ENCODE assay signal across 18 cellular contexts in genomic region chr6:111586554-111586953, GRCh38. TPM values are rescaled to one million over a fixed set of nuclear protein-coding genes. Genes with fewer than 3 reads are reported as not detected.
DNase-seq lines count a peak whose midpoint lies in the region; ATAC-seq, FAIRE-seq and TF ChIP-seq lines count a peak whose summit lies in the region.
"Had no signal": no experiment of that assay in that cellular context is flagged by ENCODE, and none has a peak within 500 bp of the region (broad histone marks: within the 10 kb centered on the region; RNA-seq: fewer than 3 reads in every experiment).

No MANE protein-coding gene starts in this region.

- H4K5ac ChIP-seq in IMR-90 (ENCODE audit: low read depth, low read length), result peak overlapping the region; percentile 34; the same call in 1 of the 2 replicates

- H3K9ac ChIP-seq in IMR-90 (ENCODE audit: low read depth, low read length), result no peak overlapping the region
- H3K9ac ChIP-seq in fibroblast of lung (ENCODE audit: insufficient read depth, low read length), result no peak overlapping the region
- H3K9ac ChIP-seq: neural progenitor cell had no signal

- peak overlapping the region in 1 of 2 experiments; percentile 71; a peak in 2 of 4 replicates for H4K8ac ChIP-seq in IMR-90 (ENCODE audit: low read depth in 2 of 2, low read length in 2 of 2)

- H2BK15ac ChIP-seq in IMR-90 (ENCODE audit: low read depth, low read length), result no peak overlapping the region

- H3K18ac ChIP-seq in IMR-90 (ENCODE audit: low read depth, low read length), result peak overlapping the region; percentile 62

- H3K4me1 ChIP-seq in IMR-90 (ENCODE audit: control insufficient read depth, insufficient read depth, low read length), result peaks cover 26% of the 10 kb centered on the region
- peaks cover 25% of the 10 kb centered on the region for H3K4me1 ChIP-seq in fibroblast of lung (ENCODE audit: control insufficient read depth, extremely low read depth, insufficient read depth, low read length)
- H3K4me1 ChIP-seq: neural progenitor cell had no signal

- TF ChIP-seq RAD21 in IMR-90 (IDR thresholded peaks at IDR 0.05; ENCODE audit: low read length), result no peak

- no peak overlapping the region for H3K27ac Mint-ChIP-seq in CD4-positive, alpha-beta T cell
- H3K27ac Mint-ChIP-seq: memory B cell, neural progenitor cell had no signal

- H2BK120ac ChIP-seq in IMR-90 (ENCODE audit: low read depth, low read length), result peak overlapping the region; percentile 57; the same call in 1 of the 2 replicates

- H3K79me2 ChIP-seq in fibroblast of lung (ENCODE audit: control insufficient read depth, insufficient read depth, low read length), result peaks cover 20% of the 10 kb centered on the region

- H4K91ac ChIP-seq in IMR-90 (ENCODE audit: insufficient read depth, low read depth, low read length), result no peak overlapping the region

- in situ Hi-C loops in IMR-90 (cut with MboI; ENCODE audit: low sequenced_read_pairs), result no loop called here

- no CpG with 5 or more reads among the region's 2 CpGs for WGBS in IMR-90 (ENCODE audit: extremely low coverage in 2 of 2, insufficient read length in 1 of 2), 2 experiments

- DNase-seq in CD4-positive, alpha-beta T cell, result no peak
- no peak for DNase-seq in IMR-90
- peak; percentile 83 for DNase-seq in NCI-H748 (lab: John Stamatoyannopoulos, UW; ENCODE audit: unreplicated experiment)
- DNase-seq in fibroblast of lung (ENCODE audit: low read depth in 2 of 2), result no peak
- DNase-seq in H4 (ENCODE audit: low spot score), result no peak
- no peak for DNase-seq in DMS114 treated with DMSO at 0.1 percent for 48 hours (lab: John Stamatoyannopoulos, UW; ENCODE audit: unreplicated experiment)
- no peak for DNase-seq in RCC 7860 (ENCODE audit: low spot score)
- no peak for DNase-seq in UCSD-AML1 (lab: John Stamatoyannopoulos, UW; ENCODE audit: unreplicated experiment)
- DNase-seq: activated CD4-positive, alpha-beta T cell treated with anti-CD3 and anti-CD28 coated beads for 48 hours; activated T-cell treated with anti-CD3 and anti-CD28 coated beads, Interleukin-2, amount 50 U/mL, for 4 hours; H7; SHP77; stimulated activated CD4-positive, alpha-beta T cell treated with anti-CD3 and anti-CD28 coated beads, Interleukin-1b, Interleukin-23, amount 100 ng/mL, for 48 hours had no signal

- H3K9me1 ChIP-seq in IMR-90 (ENCODE audit: insufficient read depth, low read length), result peaks cover 25% of the 10 kb centered on the region

- H2AFZ ChIP-seq in IMR-90 (replicated peaks; ENCODE audit: low read length, poor library complexity) (no peak overlapping the region), fibroblast of lung (ENCODE audit: low read length) (no peak overlapping the region)
- H2AFZ ChIP-seq: neural progenitor cell had no signal

- H2AK5ac ChIP-seq in IMR-90 (ENCODE audit: low read depth, low read length), result no peak overlapping the region; the same call in 1 of the 2 replicates

- intact Hi-C loops in CD4-positive, alpha-beta T cell (cut with DNase I, micrococcal nuclease), result no loop called here
- intact Hi-C loops in IMR-90 (cut with micrococcal nuclease), result loop anchor here (5.0 kb wide), 1 partner anchor 529 kb away; no protein-coding TSS in a partner anchor

- H2BK20ac ChIP-seq in IMR-90 (ENCODE audit: low read depth, low read length), result peak overlapping the region; percentile 38; the same call in 1 of the 2 replicates

- H3K27me3 Mint-ChIP-seq in CD4-positive, alpha-beta T cell, result no peaks in the 10 kb centered on the region
- H3K27me3 Mint-ChIP-seq: memory B cell had no signal

- peak overlapping the region; percentile 63; the same call in 1 of the 2 replicates for H3K4ac ChIP-seq in IMR-90 (ENCODE audit: low read depth, low read length)

- H3K23ac ChIP-seq in IMR-90 (ENCODE audit: low read depth, low read length), result peak overlapping the region; percentile 12; the same call in 1 of the 2 replicates

- no peak overlapping the region for H3K27ac ChIP-seq in CD4-positive, alpha-beta T cell (ENCODE audit: low read depth, low read length)
- peak overlapping the region; percentile 93; the same call in 1 of the 2 replicates for H3K27ac ChIP-seq in IMR-90 (ENCODE audit: insufficient read depth, low read length)
- peak overlapping the region; percentile 46 for H3K27ac ChIP-seq in fibroblast of lung (ENCODE audit: insufficient read depth, low read length)
- H3K27ac ChIP-seq: neural progenitor cell, tibial nerve had no signal

- TF ChIP-seq CTCF in CD4-positive, alpha-beta T cell (IDR thresholded peaks at IDR 0.05), result no peak
- TF ChIP-seq CTCF in IMR-90 (conservative IDR thresholded peaks at IDR 0.05; ENCODE audit: low read depth, low read length), result no peak
- no peak for TF ChIP-seq CTCF in fibroblast of lung (conservative IDR thresholded peaks at IDR 0.05 in 1 of 2, IDR thresholded peaks at IDR 0.05 in 1 of 2; ENCODE audit: low read depth in 1 of 2, low read length in 2 of 2)

- H3K9me3 ChIP-seq in CD4-positive, alpha-beta T cell (ENCODE audit: control insufficient read depth, low read length), result no peaks in the 10 kb centered on the region
- H3K9me3 ChIP-seq in IMR-90 (ENCODE audit: control insufficient read depth, insufficient read depth, low read length) (no peaks in the 10 kb centered on the region), fibroblast of lung (ENCODE audit: control insufficient read depth, insufficient read depth, low read depth, low read length) (no peaks in the 10 kb centered on the region)
- H3K9me3 ChIP-seq: gastroesophageal sphincter, right atrium auricular region, tibial nerve had no signal

- H3K36me3 ChIP-seq in IMR-90 (ENCODE audit: control insufficient read depth, insufficient read depth, low read length) (no peaks in the 10 kb centered on the region), fibroblast of lung (ENCODE audit: control insufficient read depth, insufficient read depth, low read length) (peaks cover 1% of the 10 kb centered on the region)
- H3K36me3 ChIP-seq: gastroesophageal sphincter, neural progenitor cell, right atrium auricular region, tibial nerve had no signal

- H3K4me3 ChIP-seq in IMR-90 (ENCODE audit: insufficient read depth, low read depth, low read length), result no peak overlapping the region
- no peak overlapping the region for H3K4me3 ChIP-seq in fibroblast of lung (replicated peaks in 1 of 4; ENCODE audit: control extremely low read depth in 1 of 4, insufficient read depth in 1 of 4, low read depth in 3 of 4, low read length in 4 of 4)
- H3K4me3 ChIP-seq: gastroesophageal sphincter, neural progenitor cell, right atrium auricular region, tibial nerve had no signal

- FAIRE-seq in RCC 7860 (lab: Jason Lieb, UNC), result no peak

- ATAC-seq in CD4-positive, alpha-beta T cell (ENCODE audit: poor library complexity), result peak; percentile 76
- ATAC-seq in IMR-90 (ENCODE audit: low read depth), result no peak
- ATAC-seq: activated T-cell treated with anti-CD3 and anti-CD28 coated beads, Interleukin-2, amount 50 U/mL, for 4 hours had no signal

- no TSS peak for BruUV-seq in IMR-90 (replicated peaks; lab: Mats Ljungman, UMichigan)

- no peak for TF ChIP-seq POLR2A in IMR-90 (IDR thresholded peaks at IDR 0.05; ENCODE audit: low read depth, low read length)

- peaks cover 66% of the 10 kb centered on the region for H3K4me1 Mint-ChIP-seq in CD4-positive, alpha-beta T cell (ENCODE audit: low read depth)

- no peaks in the 10 kb centered on the region for H3K9me3 Mint-ChIP-seq in CD4-positive, alpha-beta T cell
- H3K9me3 Mint-ChIP-seq: activated T-cell treated with anti-CD3 and anti-CD28 coated beads, Interleukin-2, amount 50 U/mL, for 4 hours; memory B cell; neural progenitor cell had no signal

- peak overlapping the region; percentile 97 for H2BK5ac ChIP-seq in IMR-90 (ENCODE audit: low read depth, low read length, poor library complexity, severe bottlenecking)

- no peak overlapping the region for H3K56ac ChIP-seq in IMR-90 (ENCODE audit: extremely low read depth, insufficient read depth, low read length)

- H3K79me1 ChIP-seq in IMR-90 (ENCODE audit: low read depth in 1 of 2, low read length in 2 of 2), result peaks cover 21 to 73% of the 10 kb centered on the region in 2 experiments

- H3K36me3 Mint-ChIP-seq in CD4-positive, alpha-beta T cell (ENCODE audit: low read depth), result peaks cover 39% of the 10 kb centered on the region
- H3K36me3 Mint-ChIP-seq: neural progenitor cell had no signal

- no peak overlapping the region for H3K4me3 Mint-ChIP-seq in CD4-positive, alpha-beta T cell
- H3K4me3 Mint-ChIP-seq: activated T-cell treated with anti-CD3 and anti-CD28 coated beads, Interleukin-2, amount 50 U/mL, for 4 hours; memory B cell; neural progenitor cell had no signal

- dilution Hi-C loops in IMR-90 (cut with HindIII; ENCODE audit: low sequenced_read_pairs, unreplicated experiment), result no loop called here

- CTCF ChIA-PET in CD4-positive, alpha-beta T cell (lab: Charles Lee), result interaction anchor here (1.4 kb wide), 1 partner anchor 19 kb away, joined by 3 read pairs; no protein-coding TSS in a partner anchor
- CTCF ChIA-PET in IMR-90 (lab: Yijun Ruan, JAX), result no interaction called here

- no peaks in the 10 kb centered on the region for H3K27me3 ChIP-seq in CD4-positive, alpha-beta T cell (ENCODE audit: control insufficient read depth, insufficient read depth, low read length)
- H3K27me3 ChIP-seq in IMR-90 (ENCODE audit: control insufficient read depth, insufficient read depth, low read length), result no peaks in the 10 kb centered on the region
- no peaks in the 10 kb centered on the region for H3K27me3 ChIP-seq in fibroblast of lung (ENCODE audit: control insufficient read depth, insufficient read depth, low read length)
- H3K27me3 ChIP-seq: gastroesophageal sphincter, neural progenitor cell, right atrium auricular region, tibial nerve had no signal

- no peak overlapping the region for H3K4me2 ChIP-seq in IMR-90 (ENCODE audit: low read depth, low read length)
- H3K4me2 ChIP-seq in fibroblast of lung (ENCODE audit: extremely low read depth, insufficient read depth, low read length), result no peak overlapping the region
- H3K4me2 ChIP-seq: neural progenitor cell had no signal

- H4K20me1 ChIP-seq in IMR-90 (ENCODE audit: insufficient read depth, low read length) (no peaks in the 10 kb centered on the region), fibroblast of lung (ENCODE audit: control insufficient read depth, extremely low read depth, insufficient read depth, low read length) (no peaks in the 10 kb centered on the region)

- H3K14ac ChIP-seq in IMR-90 (replicated peaks; ENCODE audit: low read depth, low read length), result peak overlapping the region; percentile 24; the same call in 1 of the 2 replicates

- POLR2A ChIA-PET in CD4-positive, alpha-beta T cell (lab: Charles Lee), result interaction anchor here (0.7 to 1.3 kb wide), 3 partner anchors 19 to 103 kb away, joined by 3 to 8 read pairs (median 3); partner anchors contain the start of gene TRAF3IP2
- POLR2A ChIA-PET in IMR-90 (lab: Charles Lee; ENCODE audit: unreplicated experiment), result no interaction called here

- H2AK9ac ChIP-seq in IMR-90 (replicated peaks; ENCODE audit: low read depth, low read length, poor library complexity), result no peak overlapping the region

RNA-seq across cellular contexts. Expression of gene TRAF3IP2, which starts 19.1 kb away (rescaled TPM):
- 10 to 100 TPM; 23.6 to 24.8 TPM for total RNA-seq in CD4-positive, alpha-beta T cell
- total RNA-seq in IMR-90 (2012; rRNA removed) (11.7 and 15.2 TPM in 2 replicates), fibroblast of lung (15.2 and 37.0 TPM in 2 replicates)
- polyA plus RNA-seq in IMR-90 (2012; rRNA removed) (12.8 and 14.9 TPM in 2 replicates), fibroblast of lung (21.6 and 26.9 TPM in 2 replicates)
- 12.6 and 14.2 TPM in 2 replicates for polyA plus RNA-seq in IMR-90 (2012; cell fraction: cytosol; rRNA removed)
- polyA plus RNA-seq in IMR-90 (2012; cell fraction: nucleus; rRNA removed; ENCODE audit: low replicate concordance), result 8.7 and 9.4 TPM in 2 replicates
- polyA plus RNA-seq in fibroblast of lung (2012), result 22.1 and 22.2 TPM in 2 replicates
- polyA minus RNA-seq in fibroblast of lung (ENCODE audit: low replicate concordance), result 76.9 and 77.1 TPM in 2 replicates
- total RNA-seq in H4 (2014; rRNA removed; shearing (Covaris generic)), result 22.8 and 23.7 TPM in 2 replicates
